7 cellular contexts compared by ENCODE assay signal in the genomic region with DNA sequence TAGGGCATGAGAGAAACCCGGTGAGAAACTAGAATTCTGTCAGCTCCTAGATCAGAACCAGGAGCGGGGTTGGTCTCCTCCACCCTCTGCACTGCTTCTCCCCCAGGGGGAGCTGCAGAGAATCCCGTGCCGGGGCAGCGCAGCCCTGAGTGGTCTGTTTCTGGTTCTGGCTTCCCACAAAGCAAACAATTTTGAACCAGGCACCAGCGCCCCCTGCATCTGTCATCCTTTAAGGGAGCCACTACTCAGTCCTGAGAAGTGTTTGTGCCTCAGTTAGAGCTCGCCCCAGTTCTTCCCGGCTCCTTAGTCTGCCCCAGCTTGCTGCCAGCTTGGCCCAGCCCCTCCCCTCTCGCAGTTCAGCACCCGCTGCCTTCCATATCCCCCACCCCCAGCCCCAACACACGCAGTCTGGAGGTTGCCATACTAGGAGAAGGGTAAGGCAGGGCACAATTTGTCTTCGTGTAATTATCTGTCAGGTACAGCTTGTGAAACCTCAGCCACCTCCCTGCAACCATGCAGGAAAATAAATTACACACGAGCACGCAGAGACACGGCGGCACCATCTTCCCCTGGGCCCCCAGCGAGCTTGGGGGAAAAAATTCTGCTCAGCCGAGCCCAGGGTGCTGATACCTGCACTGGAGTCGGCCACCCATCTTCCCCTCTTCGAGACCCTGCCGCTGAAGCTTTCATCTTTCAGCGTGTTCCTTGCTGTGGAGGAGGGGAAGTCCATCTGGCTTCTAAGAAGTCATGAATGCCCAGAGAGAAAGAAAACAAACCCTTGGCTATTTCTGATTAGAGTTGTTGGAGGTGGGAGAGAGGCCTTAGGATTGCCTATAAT.
DNase-seq lines count a peak whose midpoint lies in the region; ATAC-seq and TF ChIP-seq lines count a peak whose summit lies in the region.

No MANE protein-coding gene starts in this region.

- no peaks in the 10 kb centered on the region for H4K20me1 ChIP-seq in osteoblast (ENCODE audit: insufficient read depth, low read length)

- DNase-seq in GM12864 (ENCODE audit: low read depth) (no peak), NCI-H460 (ENCODE audit: extremely low read depth, low read depth) (peak; percentile 46), activated T-cell treated with anti-CD3 and anti-CD28 coated beads for 4 hours (peak; percentile 22), fibroblast of pulmonary artery (ENCODE audit: low read depth) (peak; percentile 62), osteoblast (ENCODE audit: insufficient read length, low spot score, missing footprints) (peak; percentile 87)

- no peak for ATAC-seq in HG02759 (IDR thresholded peaks at IDR 0.05; ENCODE audit: unreplicated experiment)
- no peak for ATAC-seq in GM21528 (IDR thresholded peaks at IDR 0.05; ENCODE audit: low FRiP score, unreplicated experiment)

- no peaks in the 10 kb centered on the region for H3K9me3 ChIP-seq in osteoblast (ENCODE audit: low read depth, low read length)

- H3K4me3 ChIP-seq in GM12864 (ENCODE audit: low read depth, low read length) (no peak overlapping the region), fibroblast of pulmonary artery (replicated peaks; ENCODE audit: low read depth, low read length) (no peak overlapping the region), osteoblast (ENCODE audit: insufficient read depth, low read length) (peak overlapping the region; percentile 50)

- TF ChIP-seq CTCF in GM12864 (IDR thresholded peaks at IDR 0.05; ENCODE audit: low read depth, low read length, missing control alignments) (peak; percentile 37), fibroblast of pulmonary artery (IDR thresholded peaks at IDR 0.05; ENCODE audit: low read length, missing control alignments) (peak; percentile 69), osteoblast (IDR thresholded peaks at IDR 0.05; ENCODE audit: extremely low read depth, low read depth, low read length) (peak; percentile 64)

- H3K27me3 ChIP-seq in osteoblast (ENCODE audit: insufficient read depth, low read length), result peaks cover 28% of the 10 kb centered on the region

- no peaks in the 10 kb centered on the region for H3K79me2 ChIP-seq in osteoblast (ENCODE audit: insufficient read depth, low read length)

- H3K27ac ChIP-seq in osteoblast (ENCODE audit: low read depth, low read length), result no peak overlapping the region

- peak overlapping the region; percentile 10 for H2AFZ ChIP-seq in osteoblast (ENCODE audit: low read length)

- H3K4me1 ChIP-seq in osteoblast (ENCODE audit: insufficient read depth, low read length), result peaks cover 1% of the 10 kb centered on the region

- peak overlapping the region; percentile 66 for H3K4me2 ChIP-seq in osteoblast (ENCODE audit: insufficient read depth, low read length)

- no peaks in the 10 kb centered on the region for H3K36me3 ChIP-seq in osteoblast (ENCODE audit: insufficient read depth, low read length)
